ENCODE assay signal across 11 cellular contexts in the genomic region with DNA sequence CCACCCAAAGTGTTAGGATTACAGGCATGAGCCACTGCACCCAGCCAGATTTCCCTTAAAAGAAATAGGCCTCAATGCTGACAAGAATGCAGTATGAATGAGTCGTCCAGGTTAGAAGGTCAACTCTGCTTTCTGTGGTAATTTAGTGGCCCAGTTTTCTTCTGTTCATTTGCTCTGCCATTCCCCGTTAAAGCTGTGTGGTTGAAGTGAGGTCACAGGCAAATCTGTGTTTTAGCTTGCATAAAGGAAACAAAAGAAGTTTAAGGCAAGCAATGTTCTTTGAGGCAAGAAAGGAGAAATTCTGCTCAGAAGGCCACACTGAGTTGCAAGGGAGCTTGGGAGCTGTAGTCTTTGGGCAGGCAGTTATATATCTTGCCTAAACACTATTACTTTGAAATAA.
DNase-seq lines count a peak whose midpoint lies in the region; ATAC-seq and TF ChIP-seq lines count a peak whose summit lies in the region.
"Had no signal": no experiment of that assay in that cellular context is flagged by ENCODE, and none has a peak within 500 bp of the region (broad histone marks: within the 10 kb centered on the region; RNA-seq: fewer than 3 reads in every experiment).

No MANE protein-coding gene starts in this region.

- H3K27ac Mint-ChIP-seq in activated T-helper 17 cell treated with anti-CD3 and anti-CD28 coated beads, Interleukin-2, amount 50 U/mL, for 72 hours, result no peak overlapping the region
- no peak overlapping the region for H3K27ac Mint-ChIP-seq in neural progenitor cell
- H3K27ac Mint-ChIP-seq in activated T-helper 2 cell treated with anti-CD3 and anti-CD28 coated beads, Interferon-gamma antibody, Interleukin-2, Interleukin-4, amounts not matched to agents 10 μg/mL and 5 μg/mL and 100 μg/mL, durations not matched to agents 14 hours and 24 hours and 36 hours, result no peak overlapping the region

- H3K36me3 ChIP-seq in neural progenitor cell (no peaks in the 10 kb centered on the region), tibial artery (no peaks in the 10 kb centered on the region)

- peaks cover 23% of the 10 kb centered on the region for H3K27me3 Mint-ChIP-seq in activated T-helper 17 cell treated with anti-CD3 and anti-CD28 coated beads, Interleukin-2, amount 50 U/mL, for 72 hours
- H3K27me3 Mint-ChIP-seq in neural progenitor cell (ENCODE audit: insufficient read depth, low read depth), result peaks cover 2% of the 10 kb centered on the region
- H3K27me3 Mint-ChIP-seq in activated T-helper 2 cell treated with anti-CD3 and anti-CD28 coated beads, Interferon-gamma antibody, Interleukin-2, Interleukin-4, amounts not matched to agents 10 μg/mL and 5 μg/mL and 100 μg/mL, durations not matched to agents 14 hours and 24 hours and 36 hours (ENCODE audit: low read depth), result no peaks in the 10 kb centered on the region

- TF ChIP-seq CTCF in GM13976 (IDR thresholded peaks at IDR 0.05; ENCODE audit: borderline replicate concordance, control extremely low read depth, extremely low read depth, insufficient read depth, missing control alignments) (no peak), neural progenitor cell (IDR thresholded peaks at IDR 0.05) (no peak), tibial artery (IDR thresholded peaks at IDR 0.05) (no peak)

- no peak overlapping the region for H3K4me2 ChIP-seq in neural progenitor cell

- peak overlapping the region; percentile 60 for H3K27ac ChIP-seq in neural progenitor cell
- H3K27ac ChIP-seq in tibial artery, result no peak overlapping the region
- H3K27ac ChIP-seq: VCaP had no signal

- no peaks in the 10 kb centered on the region for H3K9me3 ChIP-seq in neural progenitor cell (ENCODE audit: low read depth)
- no peaks in the 10 kb centered on the region for H3K9me3 ChIP-seq in tibial artery

- no peaks in the 10 kb centered on the region for H3K27me3 ChIP-seq in neural progenitor cell
- no peaks in the 10 kb centered on the region for H3K27me3 ChIP-seq in tibial artery

- H3K79me2 ChIP-seq in neural progenitor cell (ENCODE audit: low read depth), result peaks cover 15% of the 10 kb centered on the region

- no peaks in the 10 kb centered on the region for H4K20me1 ChIP-seq in neural progenitor cell (ENCODE audit: low read depth)

- intact Hi-C loops in activated T-helper 2 cell treated with anti-CD3 and anti-CD28 coated beads, Interferon-gamma antibody, Interleukin-2, Interleukin-4, amounts not matched to agents 10 μg/mL and 5 μg/mL and 100 μg/mL, durations not matched to agents 14 hours and 24 hours and 36 hours (cut with micrococcal nuclease), result no loop called here
- intact Hi-C loops in tibial artery (cut with DNase I; ENCODE audit: low total_unique reads), result no loop called here

- DNase-seq in GM13976 (ENCODE audit: low spot score) (peak; percentile 47), HCEC 1CT (peak; percentile 20), neural progenitor cell (ENCODE audit: low spot score) (no peak), NCI-H1694 treated with DMSO at 0.1 percent for 48 hours (lab: John Stamatoyannopoulos, UW) (no peak), NCI-H524 (lab: John Stamatoyannopoulos, UW) (no peak), tibial artery (no peak)
- no peak for DNase-seq in activated T-helper 2 cell treated with anti-CD3 and anti-CD28 coated beads, Interferon-gamma antibody, Interleukin-2, Interleukin-4, amounts not matched to agents 10 μg/mL and 5 μg/mL and 100 μg/mL, durations not matched to agents 14 hours and 24 hours and 36 hours (ENCODE audit: low spot score)
- DNase-seq: NCI-H446 treated with DMSO at 0.1 percent for 48 hours had no signal

- in situ Hi-C loops in GM13976 (cut with MboI; ENCODE audit: low sequenced_read_pairs, unreplicated experiment), result no loop called here

- no peaks in the 10 kb centered on the region for H3K9me3 Mint-ChIP-seq in activated T-helper 17 cell treated with anti-CD3 and anti-CD28 coated beads, Interleukin-2, amount 50 U/mL, for 72 hours
- H3K9me3 Mint-ChIP-seq in neural progenitor cell, result no peaks in the 10 kb centered on the region
- H3K9me3 Mint-ChIP-seq in activated T-helper 2 cell treated with anti-CD3 and anti-CD28 coated beads, Interferon-gamma antibody, Interleukin-2, Interleukin-4, amounts not matched to agents 10 μg/mL and 5 μg/mL and 100 μg/mL, durations not matched to agents 14 hours and 24 hours and 36 hours, result no peaks in the 10 kb centered on the region
- H3K9me3 Mint-ChIP-seq: central memory CD8-positive, alpha-beta T cell had no signal

- no peak overlapping the region for H3K9ac ChIP-seq in neural progenitor cell

- no peak overlapping the region for H3K4me3 Mint-ChIP-seq in activated T-helper 17 cell treated with anti-CD3 and anti-CD28 coated beads, Interleukin-2, amount 50 U/mL, for 72 hours
- H3K4me3 Mint-ChIP-seq in neural progenitor cell, result no peak overlapping the region
- H3K4me3 Mint-ChIP-seq in activated T-helper 2 cell treated with anti-CD3 and anti-CD28 coated beads, Interferon-gamma antibody, Interleukin-2, Interleukin-4, amounts not matched to agents 10 μg/mL and 5 μg/mL and 100 μg/mL, durations not matched to agents 14 hours and 24 hours and 36 hours (ENCODE audit: low read depth), result no peak overlapping the region
- H3K4me3 Mint-ChIP-seq: central memory CD8-positive, alpha-beta T cell had no signal

- H3K4me3 ChIP-seq in neural progenitor cell, result no peak overlapping the region
- H3K4me3 ChIP-seq in tibial artery, result no peak overlapping the region

- H3F3A ChIP-seq in neural progenitor cell (ENCODE audit: low read depth), result peaks cover 63% of the 10 kb centered on the region

- H3K4me1 ChIP-seq in neural progenitor cell (peaks cover 21% of the 10 kb centered on the region), tibial artery (peaks cover 0 to 5% (median 2%) of the 10 kb centered on the region in 4 donors)

- no peaks in the 10 kb centered on the region for H3K36me3 Mint-ChIP-seq in activated T-helper 17 cell treated with anti-CD3 and anti-CD28 coated beads, Interleukin-2, amount 50 U/mL, for 72 hours (ENCODE audit: low read depth)
- no peaks in the 10 kb centered on the region for H3K36me3 Mint-ChIP-seq in neural progenitor cell
- H3K36me3 Mint-ChIP-seq in activated T-helper 2 cell treated with anti-CD3 and anti-CD28 coated beads, Interferon-gamma antibody, Interleukin-2, Interleukin-4, amounts not matched to agents 10 μg/mL and 5 μg/mL and 100 μg/mL, durations not matched to agents 14 hours and 24 hours and 36 hours (ENCODE audit: low read depth), result no peaks in the 10 kb centered on the region

- peaks cover 6% of the 10 kb centered on the region for H3K4me1 Mint-ChIP-seq in activated T-helper 17 cell treated with anti-CD3 and anti-CD28 coated beads, Interleukin-2, amount 50 U/mL, for 72 hours
- H3K4me1 Mint-ChIP-seq in neural progenitor cell, result peaks cover 20% of the 10 kb centered on the region
- peaks cover 18% of the 10 kb centered on the region for H3K4me1 Mint-ChIP-seq in activated T-helper 2 cell treated with anti-CD3 and anti-CD28 coated beads, Interferon-gamma antibody, Interleukin-2, Interleukin-4, amounts not matched to agents 10 μg/mL and 5 μg/mL and 100 μg/mL, durations not matched to agents 14 hours and 24 hours and 36 hours (ENCODE audit: low read depth)

- ATAC-seq in activated T-helper 17 cell treated with anti-CD3 and anti-CD28 coated beads, Interleukin-2, amount 50 U/mL, for 72 hours (replicated peaks), result peak; percentile 56

- no peak overlapping the region for H2AFZ ChIP-seq in neural progenitor cell (replicated peaks)

Comparison
In these comparisons a context has a peak if more than half of its experiments do, and no peak if none do; other contexts are left out.
1. DNase-seq: peak in GM13976 (single experiment) and HCEC 1CT (single experiment); none in neural progenitor cell (single experiment), activated T-helper 2 cell treated with anti-CD3 and anti-CD28 coated beads, Interferon-gamma antibody, Interleukin-2, Interleukin-4, amounts not matched to agents 10 μg/mL and 5 μg/mL and 100 μg/mL, durations not matched to agents 14 hours and 24 hours and 36 hours (single experiment), NCI-H1694 treated with DMSO at 0.1 percent for 48 hours (single experiment), NCI-H524 (0 of 2) and tibial artery (0 of 2).